ENCODE assay signal across 8 cellular contexts in the genomic region with DNA sequence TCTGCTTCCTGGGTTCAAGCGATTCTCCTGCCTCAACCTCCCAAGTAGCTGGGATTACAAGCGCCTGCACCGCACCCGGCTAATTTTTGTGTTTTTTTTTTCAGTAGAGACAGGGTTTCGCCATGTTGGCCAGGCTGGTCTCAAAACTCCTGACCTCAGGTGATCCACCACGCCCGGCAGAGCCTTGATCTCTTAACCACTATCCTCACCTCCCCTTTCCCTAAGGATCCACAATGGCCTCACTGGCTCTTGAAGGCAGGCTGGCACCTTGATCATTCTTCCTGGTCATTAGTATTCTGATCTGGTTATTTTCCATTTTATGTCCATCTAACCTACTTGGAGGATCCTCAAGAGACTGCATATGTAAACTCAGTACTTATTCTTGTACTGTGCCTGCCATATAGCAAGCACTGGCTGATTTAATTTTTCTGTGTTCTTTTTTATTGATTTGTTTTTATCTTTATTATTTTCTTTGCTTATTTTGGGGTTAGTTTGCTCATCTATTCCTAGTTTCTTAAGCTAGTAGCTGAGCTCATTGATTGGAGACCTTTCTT. TPM values are rescaled to one million over a fixed set of nuclear protein-coding genes. Genes with fewer than 3 reads are reported as not detected.
DNase-seq lines count a peak whose midpoint lies in the region; ATAC-seq and TF ChIP-seq lines count a peak whose summit lies in the region.
"Had no signal": no experiment of that assay in that cellular context is flagged by ENCODE, and none has a peak within 500 bp of the region (broad histone marks: within the 10 kb centered on the region; RNA-seq: fewer than 3 reads in every experiment).

No MANE protein-coding gene starts in this region.

- peaks cover 43 to 53% (median 48%) of the 10 kb centered on the region in 3 donors for H3K4me1 Mint-ChIP-seq in IgD-negative memory B cell
- H3K4me1 Mint-ChIP-seq in activated T-helper 2 cell treated with anti-CD3 and anti-CD28 coated beads, Interferon-gamma antibody, Interleukin-2, Interleukin-4, amounts not matched to agents 10 μg/mL and 5 μg/mL and 100 μg/mL, durations not matched to agents 14 hours and 24 hours and 36 hours (ENCODE audit: low read depth): peaks cover 42% of the 10 kb centered on the region
- peaks cover 23% of the 10 kb centered on the region for H3K4me1 Mint-ChIP-seq in nephron

- H3K4me3 Mint-ChIP-seq in IgD-negative memory B cell: peak overlapping the region; percentile 39 to 90 (median 62)
- H3K4me3 Mint-ChIP-seq in activated T-helper 2 cell treated with anti-CD3 and anti-CD28 coated beads, Interferon-gamma antibody, Interleukin-2, Interleukin-4, amounts not matched to agents 10 μg/mL and 5 μg/mL and 100 μg/mL, durations not matched to agents 14 hours and 24 hours and 36 hours (ENCODE audit: low read depth): peak overlapping the region; percentile 63
- peak overlapping the region in 2 of 3 experiments; percentile 11 to 59 for H3K4me3 Mint-ChIP-seq in nephron

- TF ChIP-seq CTCF in nephron (IDR thresholded peaks at IDR 0.05; ENCODE audit: unreplicated experiment in 3 of 3): no peak

- peaks cover 21% of the 10 kb centered on the region for H3K36me3 Mint-ChIP-seq in IgD-negative memory B cell
- peaks cover 77% of the 10 kb centered on the region for H3K36me3 Mint-ChIP-seq in activated T-helper 2 cell treated with anti-CD3 and anti-CD28 coated beads, Interferon-gamma antibody, Interleukin-2, Interleukin-4, amounts not matched to agents 10 μg/mL and 5 μg/mL and 100 μg/mL, durations not matched to agents 14 hours and 24 hours and 36 hours (ENCODE audit: low read depth)
- H3K36me3 Mint-ChIP-seq in nephron (ENCODE audit: low read depth): peaks cover 47% of the 10 kb centered on the region

- ATAC-seq in HG03439 (IDR thresholded peaks at IDR 0.05; ENCODE audit: unreplicated experiment): no peak

- H3K27me3 Mint-ChIP-seq in IgD-negative memory B cell: no peaks in the 10 kb centered on the region
- no peaks in the 10 kb centered on the region for H3K27me3 Mint-ChIP-seq in activated T-helper 2 cell treated with anti-CD3 and anti-CD28 coated beads, Interferon-gamma antibody, Interleukin-2, Interleukin-4, amounts not matched to agents 10 μg/mL and 5 μg/mL and 100 μg/mL, durations not matched to agents 14 hours and 24 hours and 36 hours (ENCODE audit: low read depth)
- no peaks in the 10 kb centered on the region for H3K27me3 Mint-ChIP-seq in nephron (ENCODE audit: low read depth)

- H3K9me3 Mint-ChIP-seq in IgD-negative memory B cell (no peaks in the 10 kb centered on the region), nephron (no peaks in the 10 kb centered on the region)
- no peaks in the 10 kb centered on the region for H3K9me3 Mint-ChIP-seq in activated T-helper 2 cell treated with anti-CD3 and anti-CD28 coated beads, Interferon-gamma antibody, Interleukin-2, Interleukin-4, amounts not matched to agents 10 μg/mL and 5 μg/mL and 100 μg/mL, durations not matched to agents 14 hours and 24 hours and 36 hours

- peak overlapping the region; percentile 87 to 93 (median 92) for H3K27ac Mint-ChIP-seq in IgD-negative memory B cell
- H3K27ac Mint-ChIP-seq in activated T-helper 2 cell treated with anti-CD3 and anti-CD28 coated beads, Interferon-gamma antibody, Interleukin-2, Interleukin-4, amounts not matched to agents 10 μg/mL and 5 μg/mL and 100 μg/mL, durations not matched to agents 14 hours and 24 hours and 36 hours: peak overlapping the region; percentile 78
- peak overlapping the region in 2 of 3 experiments; percentile 25 to 66 for H3K27ac Mint-ChIP-seq in nephron

- DNase-seq in EH (ENCODE audit: low read depth) (peak; percentile 35), GOT3 (lab: John Stamatoyannopoulos, UW) (no peak), NCI-H1417 (lab: John Stamatoyannopoulos, UW) (no peak)
- no peak for DNase-seq in activated T-helper 2 cell treated with anti-CD3 and anti-CD28 coated beads, Interferon-gamma antibody, Interleukin-2, Interleukin-4, amounts not matched to agents 10 μg/mL and 5 μg/mL and 100 μg/mL, durations not matched to agents 14 hours and 24 hours and 36 hours (ENCODE audit: low spot score)
- DNase-seq: uterus had no signal

- intact Hi-C loops in activated T-helper 2 cell treated with anti-CD3 and anti-CD28 coated beads, Interferon-gamma antibody, Interleukin-2, Interleukin-4, amounts not matched to agents 10 μg/mL and 5 μg/mL and 100 μg/mL, durations not matched to agents 14 hours and 24 hours and 36 hours (cut with micrococcal nuclease): no loop called here

RNA-seq across cellular contexts. Expression of a gene that starts 6.3 kb away (rescaled TPM):
- polyA plus RNA-seq in IgD-negative memory B cell: 13.3 TPM
- 128 and 136 TPM in 2 replicates for total RNA-seq in activated T-helper 2 cell treated with anti-CD3 and anti-CD28 coated beads, Interferon-gamma antibody, Interleukin-2, Interleukin-4, amounts not matched to agents 10 μg/mL and 5 μg/mL and 100 μg/mL, durations not matched to agents 14 hours and 24 hours and 36 hours

RNA-seq across cellular contexts. Expression of a gene that starts 40.8 kb away (rescaled TPM):
- 29.2 TPM for polyA plus RNA-seq in IgD-negative memory B cell
- total RNA-seq in activated T-helper 2 cell treated with anti-CD3 and anti-CD28 coated beads, Interferon-gamma antibody, Interleukin-2, Interleukin-4, amounts not matched to agents 10 μg/mL and 5 μg/mL and 100 μg/mL, durations not matched to agents 14 hours and 24 hours and 36 hours: 49.4 and 55.4 TPM in 2 replicates
